ENCODE assay signal across 11 cellular contexts in the genomic region with DNA sequence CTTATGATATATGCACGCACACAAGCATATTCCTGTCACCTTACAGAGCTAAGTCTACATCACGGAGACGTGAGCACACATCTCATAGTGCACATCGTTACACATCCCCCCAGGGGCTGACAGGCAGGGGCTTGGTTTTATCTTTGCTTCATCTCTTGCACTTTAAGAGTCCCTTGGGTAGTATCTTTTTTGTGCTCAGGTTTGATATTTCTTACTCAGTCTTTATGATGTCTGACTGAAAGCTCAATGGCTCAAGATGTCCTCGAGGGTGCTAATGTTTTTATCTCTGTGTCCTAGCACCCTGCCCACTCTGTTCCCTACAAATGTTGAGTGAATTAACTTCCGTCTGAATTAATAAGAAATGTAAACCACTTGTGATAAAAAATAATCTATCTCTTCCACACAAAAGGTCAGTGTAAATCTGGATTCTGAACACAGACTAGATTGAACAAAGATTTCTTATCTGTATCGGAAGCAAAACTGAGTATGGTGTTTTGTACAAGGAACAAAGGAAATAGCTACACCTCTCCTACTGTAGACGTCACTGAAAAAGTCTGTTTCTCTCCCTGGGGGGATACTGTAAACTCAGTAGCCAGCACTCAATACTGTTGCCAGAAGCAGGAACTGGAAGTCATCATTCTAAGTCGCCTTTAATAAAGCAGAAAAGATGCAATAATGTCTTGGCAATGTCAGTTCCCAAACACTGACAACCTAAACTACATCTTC.
"Had no signal": no experiment of that assay in that cellular context is flagged by ENCODE, and none has a peak within 500 bp of the region (broad histone marks: within the 10 kb centered on the region; RNA-seq: fewer than 3 reads in every experiment).

No MANE protein-coding gene starts in this region.

- H3K4me1 ChIP-seq: ascending aorta, breast epithelium, pancreas had no signal

- H3K9me3 ChIP-seq: ascending aorta, breast epithelium, lower lobe of right lung, pancreas had no signal

- H3K27me3 ChIP-seq: ascending aorta, breast epithelium, pancreas had no signal

- H3K27ac Mint-ChIP-seq: activated naive CD4-positive, alpha-beta T cell treated with anti-CD3 and anti-CD28 coated beads, Interleukin-2, amount 10 ng/mL, durations not matched to agents 7 days and 5 days; stimulated activated memory B cell treated with anti-CD40 and anti-IgM and Interleukin-4, amounts not matched to agents 10 μg/mL and 1 μg/mL and 100 μg/mL, for 72 hours had no signal

- H3K36me3 ChIP-seq: ascending aorta, breast epithelium, lower lobe of right lung, pancreas had no signal

- H3K9me3 Mint-ChIP-seq: activated naive CD4-positive, alpha-beta T cell treated with anti-CD3 and anti-CD28 coated beads, Interleukin-2, amount 10 ng/mL, durations not matched to agents 7 days and 5 days; stimulated activated memory B cell treated with anti-CD40 and anti-IgM and Interleukin-4, amounts not matched to agents 10 μg/mL and 1 μg/mL and 100 μg/mL, for 72 hours had no signal

- H3K27ac ChIP-seq: ascending aorta, breast epithelium, pancreas had no signal

- H3K4me3 ChIP-seq: ascending aorta, breast epithelium, lower lobe of right lung, pancreas had no signal

- H3K36me3 Mint-ChIP-seq: activated naive CD4-positive, alpha-beta T cell treated with anti-CD3 and anti-CD28 coated beads, Interleukin-2, amount 10 ng/mL, durations not matched to agents 7 days and 5 days; stimulated activated memory B cell treated with anti-CD40 and anti-IgM and Interleukin-4, amounts not matched to agents 10 μg/mL and 1 μg/mL and 100 μg/mL, for 72 hours had no signal

- H3K27me3 Mint-ChIP-seq: activated naive CD4-positive, alpha-beta T cell treated with anti-CD3 and anti-CD28 coated beads, Interleukin-2, amount 10 ng/mL, durations not matched to agents 7 days and 5 days; stimulated activated memory B cell treated with anti-CD40 and anti-IgM and Interleukin-4, amounts not matched to agents 10 μg/mL and 1 μg/mL and 100 μg/mL, for 72 hours had no signal

- H3K4me1 Mint-ChIP-seq: activated naive CD4-positive, alpha-beta T cell treated with anti-CD3 and anti-CD28 coated beads, Interleukin-2, amount 10 ng/mL, durations not matched to agents 7 days and 5 days; stimulated activated memory B cell treated with anti-CD40 and anti-IgM and Interleukin-4, amounts not matched to agents 10 μg/mL and 1 μg/mL and 100 μg/mL, for 72 hours had no signal

- DNase-seq: activated CD4-positive, alpha-beta T cell treated with anti-CD3 and anti-CD28 coated beads, Interleukin-2, amount 50 U/mL, for 4 hours; activated CD4-positive, CD25-positive, alpha-beta regulatory T cell treated with anti-CD3 and anti-CD28 coated beads, Interleukin-2, amount 50 U/mL, for 72 hours; activated naive CD4-positive, alpha-beta T cell treated with anti-CD3 and anti-CD28 coated beads, Interleukin-2, amount 10 ng/mL, durations not matched to agents 7 days and 5 days; activated T-cell treated with anti-CD3 and anti-CD28 coated beads for 4 hours; hypothalamus; lower lobe of right lung; pancreas; stimulated activated CD4-positive, alpha-beta T cell treated with anti-CD3 and anti-CD28 coated beads, Interleukin-2, amount 100 ng/mL, for 48 hours had no signal

- H3K4me3 Mint-ChIP-seq: activated naive CD4-positive, alpha-beta T cell treated with anti-CD3 and anti-CD28 coated beads, Interleukin-2, amount 10 ng/mL, durations not matched to agents 7 days and 5 days; stimulated activated memory B cell treated with anti-CD40 and anti-IgM and Interleukin-4, amounts not matched to agents 10 μg/mL and 1 μg/mL and 100 μg/mL, for 72 hours had no signal

- ATAC-seq: pancreas; stimulated activated memory B cell treated with anti-CD40 and anti-IgM and Interleukin-4, amounts not matched to agents 10 μg/mL and 1 μg/mL and 100 μg/mL, for 72 hours had no signal
